9 cellular contexts compared by ENCODE assay signal in genomic region chrX:120109378-120109777, GRCh38. TPM values are rescaled to one million over a fixed set of nuclear protein-coding genes. Genes with fewer than 3 reads are reported as not detected.
"Had no signal": no experiment of that assay in that cellular context is flagged by ENCODE, and none has a peak within 500 bp of the region (broad histone marks: within the 10 kb centered on the region; RNA-seq: fewer than 3 reads in every experiment).

No MANE protein-coding gene starts in this region.

- DNase-seq: GDM1, GF-D8 had no signal

- H3K4me3 ChIP-seq: GM12878 had no signal

- ATAC-seq: GM12878 had no signal

- FAIRE-seq: G401.6, GM12878, GM12891, GM12892, GM18507, GM19239 had no signal

RNA-seq across cellular contexts. Expression of gene RHOXF1, which starts 6.3 kb away (rescaled TPM):
- total RNA-seq: G401, GM12878 had no signal

RNA-seq across cellular contexts. Expression of gene RHOXF2B, which starts 31.9 kb away (rescaled TPM):
- total RNA-seq: G401 had no signal

RNA-seq across cellular contexts. Expression of gene RHOXF2, which starts 49.0 kb away (rescaled TPM):
- total RNA-seq: G401, GM12878 had no signal
